Comparison of ENCODE assay signal across 10 cellular contexts in the genomic region with DNA sequence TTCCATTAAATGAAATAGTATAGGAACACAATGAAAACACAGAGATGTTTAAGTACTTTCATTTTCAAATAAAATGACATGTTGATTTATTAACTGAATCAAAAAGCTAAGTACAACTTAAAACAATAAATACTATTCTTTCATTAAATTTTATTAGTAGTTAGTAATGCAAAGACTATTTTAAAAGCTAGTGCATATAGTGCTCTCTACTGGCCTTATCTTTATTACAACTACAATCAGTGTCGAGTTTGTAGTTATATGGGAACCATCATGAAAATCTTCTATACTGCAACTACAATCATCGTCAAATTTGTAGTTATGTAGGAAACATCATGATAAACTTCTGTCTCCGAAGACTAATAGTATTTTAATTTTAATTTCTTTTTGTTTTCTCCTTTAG. TPM values are rescaled to one million over a fixed set of nuclear protein-coding genes. Genes with fewer than 3 reads are reported as not detected.
DNase-seq lines count a peak whose midpoint lies in the region; ATAC-seq and TF ChIP-seq lines count a peak whose summit lies in the region.
"Had no signal": no experiment of that assay in that cellular context is flagged by ENCODE, and none has a peak within 500 bp of the region (broad histone marks: within the 10 kb centered on the region; RNA-seq: fewer than 3 reads in every experiment).

No MANE protein-coding gene starts in this region.

- no peaks in the 10 kb centered on the region for H3K9me2 ChIP-seq in SK-N-SH

- H3K79me2 ChIP-seq in SK-N-SH (ENCODE audit: insufficient read depth) (no peaks in the 10 kb centered on the region), smooth muscle cell (ENCODE audit: low read depth) (no peaks in the 10 kb centered on the region)

- CTCF ChIA-PET in SK-N-SH (lab: Yijun Ruan, JAX) = no interaction called here

- H3K36me3 Mint-ChIP-seq in chondrocyte (ENCODE audit: low read depth) = no peaks in the 10 kb centered on the region

- H3K9me3 Mint-ChIP-seq in chondrocyte (ENCODE audit: low read depth) = no peaks in the 10 kb centered on the region

- no peak overlapping the region for H3K4me3 Mint-ChIP-seq in chondrocyte (ENCODE audit: unreplicated experiment)

- H3K9ac ChIP-seq in SK-N-SH = no peak overlapping the region
- H3K9ac ChIP-seq in smooth muscle cell (ENCODE audit: low read depth) = no peak overlapping the region

- ATAC-seq in SK-N-SH treated with all-trans-retinoic acid at 6 μM for 48 hours = no peak
- peak; percentile 54 for ATAC-seq in HG03432 (IDR thresholded peaks at IDR 0.05; ENCODE audit: unreplicated experiment)

- DNase-seq in SK-N-SH (no peak), chondrocyte (ENCODE audit: low spot score) (no peak), smooth muscle cell (lab: John Stamatoyannopoulos, UW; ENCODE audit: unreplicated experiment) (no peak), NK-92 (lab: John Stamatoyannopoulos, UW; ENCODE audit: unreplicated experiment) (no peak), SJCRH30 (no peak)
- no peak for DNase-seq in activated CD4-positive, alpha-beta T cell treated with anti-CD3 and anti-CD28 coated beads, Interleukin-2, amount 50 U/mL, for 1 hour
- DNase-seq: NCI-H2171 treated with DMSO at 0.1 percent for 48 hours, occipital lobe had no signal

- H3K4me2 ChIP-seq in SK-N-SH (no peak overlapping the region), smooth muscle cell (no peak overlapping the region)

- no peaks in the 10 kb centered on the region for H3K27me3 Mint-ChIP-seq in chondrocyte (ENCODE audit: low read depth)

- H3K27me3 ChIP-seq in SK-N-SH (ENCODE audit: insufficient read depth) (peaks cover 6% of the 10 kb centered on the region; the same call in 1 of the 2 replicates), smooth muscle cell (ENCODE audit: low read depth) (no peaks in the 10 kb centered on the region), SJCRH30 (no peaks in the 10 kb centered on the region)

- H4K20me1 ChIP-seq in SK-N-SH (ENCODE audit: insufficient read depth) (no peaks in the 10 kb centered on the region), smooth muscle cell (ENCODE audit: low read depth) (no peaks in the 10 kb centered on the region)

- POLR2A ChIA-PET in SK-N-SH (lab: Yijun Ruan, JAX) = no interaction called here

- no peaks in the 10 kb centered on the region for H3K36me3 ChIP-seq in SK-N-SH (replicated peaks in 1 of 2; ENCODE audit: control insufficient read depth in 1 of 2, insufficient read depth in 2 of 2, low read length in 1 of 2)
- H3K36me3 ChIP-seq in smooth muscle cell (ENCODE audit: low read depth) = no peaks in the 10 kb centered on the region
- H3K36me3 ChIP-seq in SJCRH30 = no peaks in the 10 kb centered on the region

- H3K27ac ChIP-seq in SK-N-SH (ENCODE audit: low read depth in 2 of 2, low read length in 1 of 2) (no peak overlapping the region), smooth muscle cell (ENCODE audit: low read depth) (no peak overlapping the region), SJCRH30 (no peak overlapping the region)

- no peak for TF ChIP-seq EP300 in SK-N-SH (IDR thresholded peaks at IDR 0.05; ENCODE audit: borderline replicate concordance in 1 of 2, low read depth in 1 of 2, low read length in 1 of 2)

- H3K4me1 ChIP-seq in SK-N-SH (ENCODE audit: control insufficient read depth in 1 of 2, insufficient read depth in 2 of 2, low read depth in 1 of 2, low read length in 1 of 2) (no peaks in the 10 kb centered on the region), smooth muscle cell (ENCODE audit: low read depth) (peaks cover 8% of the 10 kb centered on the region), SJCRH30 (no peaks in the 10 kb centered on the region)

- H2AFZ ChIP-seq in SK-N-SH (ENCODE audit: low read depth) = no peak overlapping the region
- H2AFZ ChIP-seq in smooth muscle cell (ENCODE audit: low read depth) = no peak overlapping the region

- 4% methylated on average over 3 of the region's 3 CpGs for WGBS in SK-N-SH (ENCODE audit: low lambda C conversion rate)
- 58% methylated on average over 3 of the region's 3 CpGs for WGBS in smooth muscle cell (ENCODE audit: low lambda C conversion rate)

- H3K4me1 Mint-ChIP-seq in chondrocyte (ENCODE audit: low read depth) = peaks cover 4% of the 10 kb centered on the region

- H3K4me3 ChIP-seq in SK-N-SH (ENCODE audit: low read depth in 2 of 2, low read length in 1 of 2) = no peak overlapping the region; a peak in 1 of 4 replicates
- H3K4me3 ChIP-seq in smooth muscle cell = no peak overlapping the region
- no peak overlapping the region for H3K4me3 ChIP-seq in SJCRH30

- H3F3A ChIP-seq in SK-N-SH (replicated peaks; ENCODE audit: insufficient read depth) (no peaks in the 10 kb centered on the region), smooth muscle cell (ENCODE audit: low read depth) (no peaks in the 10 kb centered on the region)

- 0 out of 2 replicates have a peak, but pooled peaks have one; percentile 19 for TF ChIP-seq RAD21 in SK-N-SH (IDR thresholded peaks at IDR 0.05; ENCODE audit: low read length)

- no peaks in the 10 kb centered on the region for H3K9me3 ChIP-seq in SK-N-SH
- no peaks in the 10 kb centered on the region for H3K9me3 ChIP-seq in smooth muscle cell (replicated peaks; ENCODE audit: low read depth)
- 0 out of 2 replicates have a peak, but pooled peaks cover 3% of the 10 kb centered on the region for H3K9me3 ChIP-seq in SJCRH30 (replicated peaks)

- peak; percentile 42 for TF ChIP-seq CTCF in SK-N-SH (IDR thresholded peaks at IDR 0.05)
- peak; percentile 82 for TF ChIP-seq CTCF in chondrocyte (IDR thresholded peaks at IDR 0.05)
- TF ChIP-seq CTCF in smooth muscle cell (IDR thresholded peaks at IDR 0.05; ENCODE audit: borderline replicate concordance, insufficient read depth, poor library complexity, severe bottlenecking) = peak; percentile 33

- no peak overlapping the region for H3K27ac Mint-ChIP-seq in chondrocyte (ENCODE audit: unreplicated experiment)

TF ChIP-seq in SK-N-SH, 30 proteins besides CTCF, POLR2A, EP300 and RAD21:
- TF ChIP-seq TAF1 (IDR thresholded peaks at IDR 0.05; ENCODE audit: borderline replicate concordance, low read depth, low read length) (no peak), EZH2phosphoT487 (IDR thresholded peaks at IDR 0.05; ENCODE audit: borderline replicate concordance, low read depth) (no peak), TEAD4 (IDR thresholded peaks at IDR 0.05; ENCODE audit: borderline replicate concordance, insufficient read depth) (no peak), SIN3A (IDR thresholded peaks at IDR 0.05; ENCODE audit: borderline replicate concordance, low read depth, low read length) (no peak)

TF ChIP-seq in SK-N-SH treated with all-trans-retinoic acid at 6 μM for 48 hours, 23 proteins besides CTCF, POLR2A, EP300 and RAD21:
- no peak for TF ChIP-seq ZNF8 (CRISPR knock-in tag; IDR thresholded peaks at IDR 0.05)
- no peak for TF ChIP-seq ESRRG (CRISPR knock-in tag; IDR thresholded peaks at IDR 0.05)
- no peak for TF ChIP-seq GLIS3 (CRISPR knock-in tag; IDR thresholded peaks at IDR 0.05)
- no peak for TF ChIP-seq PPARA (CRISPR knock-in tag; IDR thresholded peaks at IDR 0.05; ENCODE audit: borderline replicate concordance)
- TF ChIP-seq ARNTL (CRISPR knock-in tag; IDR thresholded peaks at IDR 0.05; ENCODE audit: borderline replicate concordance, low read depth) = no peak
- no peak for TF ChIP-seq OSR1 (CRISPR knock-in tag; IDR thresholded peaks at IDR 0.05)
- TF ChIP-seq SNAI2 (CRISPR knock-in tag; IDR thresholded peaks at IDR 0.05) = no peak
- no peak for TF ChIP-seq TOX (CRISPR knock-in tag; IDR thresholded peaks at IDR 0.05; ENCODE audit: borderline replicate concordance)
- TF ChIP-seq POU6F1 (CRISPR knock-in tag; IDR thresholded peaks at IDR 0.05; ENCODE audit: borderline replicate concordance, low read depth) = no peak

RNA-seq across cellular contexts. Expression of gene LIN7A, which starts 8.9 kb away (rescaled TPM):
- polyA plus RNA-seq in SK-N-SH (2012; rRNA removed) = not detected in 2 replicates
- polyA plus RNA-seq in SK-N-SH (2012; cell fraction: cytosol; rRNA removed) = not detected in 2 replicates
- polyA plus RNA-seq in SK-N-SH (2012; cell fraction: nucleus; rRNA removed) = not detected in 2 replicates
- total RNA-seq in chondrocyte = 0.80 to 27.1 TPM (median 0.92 TPM) in 3 replicates
- 3.2 and 3.8 TPM in 2 replicates for total RNA-seq in smooth muscle cell
- 2.0 and 2.2 TPM in 2 replicates for polyA plus RNA-seq in smooth muscle cell
- total RNA-seq in SJCRH30 (2014; rRNA removed; shearing (Covaris generic)) = 52.2 and 57.8 TPM in 2 replicates
